Comparison of ENCODE assay signal across 14 cellular contexts in the genomic region with DNA sequence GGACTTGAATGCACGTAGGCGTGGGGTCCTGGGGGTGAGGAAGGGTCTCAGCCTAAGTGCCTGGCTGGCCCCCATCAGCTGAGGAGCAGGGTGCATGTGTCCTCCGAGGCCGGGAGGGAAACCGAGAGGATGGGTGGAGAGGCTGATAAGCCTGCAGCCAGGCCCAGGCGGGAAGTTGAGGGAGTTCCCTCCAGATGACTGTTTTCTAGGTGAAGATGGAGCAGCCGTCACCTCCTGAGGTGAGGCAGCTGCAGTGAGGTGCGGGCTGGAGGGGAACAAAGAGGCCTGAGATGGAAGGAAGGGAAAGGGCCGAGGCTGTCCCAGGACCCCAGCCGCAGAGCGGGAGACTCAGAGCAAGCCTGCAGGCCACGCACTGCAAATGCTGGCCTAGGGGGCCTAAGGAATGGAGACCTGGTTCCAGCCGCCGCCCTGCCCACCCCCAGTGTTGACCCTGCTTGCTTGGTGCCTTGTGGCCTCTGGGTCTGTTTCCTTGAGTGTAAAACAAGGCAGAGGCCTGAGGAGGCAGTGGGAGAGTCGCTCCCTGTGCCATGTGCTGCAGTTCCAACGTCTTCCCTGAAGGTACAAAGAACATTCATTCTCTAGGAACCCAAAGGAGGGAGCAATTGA. TPM values are rescaled to one million over a fixed set of nuclear protein-coding genes. Genes with fewer than 3 reads are reported as not detected.
A peak's percentile ranks its signal among the peaks of the same experiment; 100 is the strongest.
DNase-seq lines count a peak whose midpoint lies in the region; ATAC-seq, FAIRE-seq and TF ChIP-seq lines count a peak whose summit lies in the region.
"Had no signal": no experiment of that assay in that cellular context is flagged by ENCODE, and none has a peak within 500 bp of the region (broad histone marks: within the 10 kb centered on the region; RNA-seq: fewer than 3 reads in every experiment).

No MANE protein-coding gene starts in this region.

- H4K20me1 ChIP-seq in PC-9 (ENCODE audit: insufficient read depth) (peaks cover 32% of the 10 kb centered on the region), K562 (replicated peaks; ENCODE audit: control insufficient read depth, insufficient read depth, low read length) (no peaks in the 10 kb centered on the region), HepG2 (ENCODE audit: insufficient read depth, low read length) (no peaks in the 10 kb centered on the region; the same call in 1 of the 2 replicates)

- POLR2A ChIA-PET in PC-9 (lab: Charles Lee; ENCODE audit: unreplicated experiment) (no interaction called here), K562 (lab: Yijun Ruan, JAX) (interaction anchor here (0.6 to 1.5 kb wide), 2 partner anchors 23 to 335 kb away, joined by 3 read pairs; no protein-coding TSS in a partner anchor), HepG2 (lab: Yijun Ruan, JAX) (interaction anchor here (1.7 to 2.6 kb wide), 2 partner anchors 8 to 19 kb away, joined by 8 to 16 read pairs; no protein-coding TSS in a partner anchor)

- intact Hi-C loops in PC-9 (cut with micrococcal nuclease; ENCODE audit: unreplicated experiment) (no loop called here), K562 (cut with micrococcal nuclease) (no loop called here), HepG2 (cut with micrococcal nuclease; ENCODE audit: unreplicated experiment) (no loop called here), stomach (cut with DNase I; ENCODE audit: low total_unique reads) (no loop called here)

- no peak for TF ChIP-seq RAD21 in K562 (CRISPR knock-in tag; conservative IDR thresholded peaks at IDR 0.05 in 1 of 2, IDR thresholded peaks at IDR 0.05 in 1 of 2)
- no peak for TF ChIP-seq RAD21 in HepG2 (CRISPR knock-in tag; IDR thresholded peaks at IDR 0.05)

- H3K9me3 ChIP-seq in PC-9 (ENCODE audit: insufficient read depth, low read depth) = no peaks in the 10 kb centered on the region
- H3K9me3 ChIP-seq in K562 (replicated peaks; ENCODE audit: control insufficient read depth, insufficient read depth, low read depth, low read length) = no peaks in the 10 kb centered on the region
- H3K9me3 ChIP-seq in HepG2 (ENCODE audit: low read length) = no peaks in the 10 kb centered on the region
- no peaks in the 10 kb centered on the region for H3K9me3 ChIP-seq in stomach

- FAIRE-seq in K562 (lab: Jason Lieb, UNC) = no peak
- no peak for FAIRE-seq in HepG2 (lab: Jason Lieb, UNC)
- FAIRE-seq: keratinocyte had no signal

- TF ChIP-seq CTCF in PC-9 (conservative IDR thresholded peaks at IDR 0.05) (no peak), K562 (IDR thresholded peaks at IDR 0.05 in 2 of 3, conservative IDR thresholded peaks at IDR 0.05 in 1 of 3; ENCODE audit: insufficient read depth in 2 of 3, low read depth in 1 of 3, low read length in 3 of 3) (no peak), HepG2 (CRISPR knock-in tag; IDR thresholded peaks at IDR 0.05) (no peak), stomach (IDR thresholded peaks at IDR 0.05) (no peak)

- TF ChIP-seq EP300 in K562 (IDR thresholded peaks at IDR 0.05; ENCODE audit: low read length) (no peak), HepG2 (IDR thresholded peaks at IDR 0.05; ENCODE audit: low read depth in 2 of 2, low read length in 2 of 2) (no peak), HepG2 (CRISPR knock-in tag; IDR thresholded peaks at IDR 0.05; ENCODE audit: borderline replicate concordance) (no peak), stomach (IDR thresholded peaks at IDR 0.05) (no peak)

- 46% methylated on average over 13 of the region's 16 CpGs for WGBS in K562 (ENCODE audit: insufficient coverage, low coverage, missing lambda C conversion rate)
- WGBS in HepG2 (ENCODE audit: low lambda C conversion rate) = 89% methylated on average over 16 of the region's 16 CpGs
- WGBS in stomach, 5 donors = 71 to 85% (median 78%) methylated on average over 16 of the region's 16 CpGs

- no peaks in the 10 kb centered on the region for H3K9me1 ChIP-seq in K562 (ENCODE audit: control insufficient read depth, insufficient read depth, low read length)

- H3K9me2 ChIP-seq in PC-9 (ENCODE audit: insufficient read depth) = no peaks in the 10 kb centered on the region

- H3K4me1 ChIP-seq in PC-9 (replicated peaks; ENCODE audit: insufficient read depth) (peaks cover 69% of the 10 kb centered on the region), K562 (replicated peaks in 1 of 2; ENCODE audit: control insufficient read depth in 2 of 2, insufficient read depth in 2 of 2, low read length in 2 of 2) (peaks cover 39 to 57% of the 10 kb centered on the region in 2 experiments), HepG2 (ENCODE audit: insufficient read depth, low read length) (peaks cover 97% of the 10 kb centered on the region), stomach (peaks cover 0 to 21% (median 2%) of the 10 kb centered on the region in 4 donors)

- H3K79me2 ChIP-seq in PC-9 (ENCODE audit: low read depth) = peaks cover 94% of the 10 kb centered on the region
- no peaks in the 10 kb centered on the region for H3K79me2 ChIP-seq in K562 (ENCODE audit: control insufficient read depth, insufficient read depth, low read length)
- peaks cover 32% of the 10 kb centered on the region for H3K79me2 ChIP-seq in HepG2 (ENCODE audit: insufficient read depth, low read length)

- DNase-seq in PC-9 = no peak
- DNase-seq in K562 (ENCODE audit: extremely low read depth in 1 of 4, low spot score in 3 of 4) = peak in 3 of 4 experiments; percentile 33 to 72 (median 61)
- no peak for DNase-seq in HepG2 (ENCODE audit: low spot score)
- DNase-seq in stomach = no peak
- DNase-seq in activated CD4-positive, alpha-beta T cell treated with anti-CD3 and anti-CD28 coated beads for 48 hours = no peak
- DNase-seq: activated CD4-positive, CD25-positive, alpha-beta regulatory T cell; NCI-H2227 treated with DMSO at 0.1 percent for 48 hours; occipital lobe; SHP77 treated with DMSO at 0.1 percent for 48 hours; stimulated activated naive CD4-positive, alpha-beta T cell had no signal

- H3K36me3 ChIP-seq in PC-9 (ENCODE audit: low read depth) (peaks cover 61% of the 10 kb centered on the region), K562 (ENCODE audit: control insufficient read depth, insufficient read depth, low read length) (no peaks in the 10 kb centered on the region; the same call in 2 of the 3 replicates), HepG2 (replicated peaks in 1 of 2; ENCODE audit: control insufficient read depth in 1 of 2, insufficient read depth in 2 of 2, low read length in 2 of 2) (peaks cover 0 to 4% of the 10 kb centered on the region in 2 experiments; a peak in 3 of 5 replicates), stomach (no peaks in the 10 kb centered on the region)

- H3K4me3 ChIP-seq in PC-9 = peak overlapping the region; percentile 85
- H3K4me3 ChIP-seq in K562 = no peak overlapping the region
- H3K4me3 ChIP-seq in HepG2 (replicated peaks in 1 of 3; ENCODE audit: insufficient read depth in 1 of 3, low read depth in 2 of 3, low read length in 3 of 3) = peak overlapping the region; percentile 53 to 79 (median 78); a peak in 5 of 6 replicates
- H3K4me3 ChIP-seq in stomach = peak overlapping the region in 3 of 4 donors; percentile 24 to 36 (median 36)

- H3K27me3 ChIP-seq in PC-9 (ENCODE audit: insufficient read depth, low read depth) = no peaks in the 10 kb centered on the region
- no peaks in the 10 kb centered on the region for H3K27me3 ChIP-seq in K562 (ENCODE audit: control insufficient read depth in 2 of 2, insufficient read depth in 2 of 2, low read length in 2 of 2)
- H3K27me3 ChIP-seq in HepG2 (ENCODE audit: control insufficient read depth in 1 of 2, insufficient read depth in 2 of 2, low read length in 2 of 2) = no peaks in the 10 kb centered on the region; a peak in 1 of 5 replicates
- peaks cover 0 to 7% (median 0%) of the 10 kb centered on the region in 3 donors for H3K27me3 ChIP-seq in stomach

- H3F3A ChIP-seq in PC-9 (ENCODE audit: insufficient read depth, low read depth) = peaks cover 94% of the 10 kb centered on the region

- CTCF ChIA-PET in PC-9 (lab: Charles Lee) = interaction anchor here (1.3 kb wide), 1 partner anchor 31 kb away, joined by 4 read pairs; no protein-coding TSS in a partner anchor
- CTCF ChIA-PET in K562 (lab: Yijun Ruan, JAX; ENCODE audit: low intra/inter-chr PET ratio) = no interaction called here
- CTCF ChIA-PET in HepG2 (lab: Yijun Ruan, JAX; ENCODE audit: low intra/inter-chr PET ratio, low total read pairs) = no interaction called here

- ATAC-seq in K562 (peak; percentile 43), HepG2 (no peak), HG02763 (IDR thresholded peaks at IDR 0.05; ENCODE audit: unreplicated experiment) (no peak), GM19351 (IDR thresholded peaks at IDR 0.05; ENCODE audit: unreplicated experiment) (no peak), HG03439 (IDR thresholded peaks at IDR 0.05; ENCODE audit: unreplicated experiment) (no peak)

- H2AFZ ChIP-seq in PC-9 (no peak overlapping the region), K562 (ENCODE audit: low read depth, low read length) (peak overlapping the region; percentile 80), HepG2 (ENCODE audit: low read length) (no peak overlapping the region)

- TF ChIP-seq POLR2A in K562 (conservative IDR thresholded peaks at IDR 0.05) (no peak), HepG2 (IDR thresholded peaks at IDR 0.05; ENCODE audit: insufficient read depth in 1 of 2, low read depth in 2 of 2, low read length in 2 of 2) (peak in 1 of 2 experiments; percentile 30; a peak in 1 of 4 replicates), stomach (IDR thresholded peaks at IDR 0.05) (no peak)

- in situ Hi-C loops in K562 (cut with MboI) (no loop called here), HepG2 (cut with HindIII; ENCODE audit: extremely low pct_ligation_motif_present, low pct_unique_long_range_greater_than_20kb) (no loop called here)

- H3K9ac ChIP-seq in K562 (ENCODE audit: insufficient read depth in 1 of 2, low read depth in 2 of 2, low read length in 2 of 2) (peak overlapping the region; percentile 8 to 46; a peak in 3 of 4 replicates), HepG2 (ENCODE audit: insufficient read depth, low read depth, low read length) (peak overlapping the region; percentile 95; the same call in 1 of the 2 replicates)

- H3K4me2 ChIP-seq in PC-9 = peak overlapping the region; percentile 99
- peak overlapping the region; percentile 32 for H3K4me2 ChIP-seq in K562 (ENCODE audit: insufficient read depth, low read length)
- peak overlapping the region; percentile 92 for H3K4me2 ChIP-seq in HepG2 (ENCODE audit: low read depth, low read length)

- H3K27ac ChIP-seq in PC-9 (peak overlapping the region; percentile 94), K562 (ENCODE audit: extremely low read depth, low read depth, low read length) (peak overlapping the region; percentile 38; the same call in 2 of the 3 replicates), HepG2 (ENCODE audit: extremely low read length, insufficient read depth, low read length) (peak overlapping the region; percentile 89), stomach (peak overlapping the region in 4 of 5 donors; percentile 54 to 75 (median 69))

- BruUV-seq in PC-9 (replicated peaks; lab: Mats Ljungman, UMichigan) = no TSS peak
- BruUV-seq in K562 (replicated peaks; lab: Mats Ljungman, UMichigan) = no TSS peak
- BruUV-seq in HepG2 (replicated peaks; lab: Mats Ljungman, UMichigan) = no TSS peak

RNA-seq across cellular contexts. Expression of a gene that starts 3.0 kb away (rescaled TPM):
- total RNA-seq in PC-9 (2021) = 0.80 and 1.5 TPM in 2 replicates
- total RNA-seq in K562 (2011; cell fraction: chromatin; rRNA removed; ENCODE audit: low replicate concordance) = 13.3 and 15.0 TPM in 2 replicates
- total RNA-seq in K562 (2011; cell fraction: nucleolus; rRNA removed) = 5.2 and 10.7 TPM in 2 replicates
- 7.6 and 11.1 TPM in 2 replicates for total RNA-seq in K562 (2011; cell fraction: nucleoplasm; rRNA removed)
- 2.8 and 3.3 TPM in 2 replicates for total RNA-seq in K562 (2014; rRNA removed)
- total RNA-seq in K562 (2014; rRNA removed; fragmentation: Illumina TruSeq; extraction: Trizol) = 3.3 and 4.4 TPM in 2 replicates
- 2.9 and 3.2 TPM in 2 replicates for total RNA-seq in K562 (2015; rRNA removed; fragmentation: Illumina TruSeq; extraction: Trizol)
- 10.3 and 10.7 TPM in 2 replicates for total RNA-seq in K562 (2021)
- polyA plus RNA-seq in K562 (2011; rRNA removed) = 10.8 and 21.7 TPM in 2 replicates
- 5.7 and 10.0 TPM in 2 replicates for polyA plus RNA-seq in K562 (2011; cell fraction: cytosol; rRNA removed)
- 3.7 and 4.1 TPM in 2 replicates for polyA plus RNA-seq in K562 (2011; cell fraction: nucleus; rRNA removed)
- polyA plus RNA-seq in K562 (2012) = 7.9 and 15.5 TPM in 2 replicates
- 4.5 and 4.8 TPM in 2 replicates for polyA plus RNA-seq in K562 (2014; fragmentation: Illumina TruSeq; extraction: Trizol)
- polyA plus RNA-seq in K562 (2014; fragmentation: Nextera tagmentation; extraction: Ambion mirVana) = 1 to 10 TPM; 1.5 to 7.4 TPM
- 5.1 and 7.9 TPM in 2 replicates for polyA plus RNA-seq in K562 (2014; rRNA removed)
- 34.7 and 50.5 TPM in 2 replicates for polyA minus RNA-seq in K562 (2011; rRNA and poly(A)+ RNA removed)
- polyA minus RNA-seq in K562 (2011; cell fraction: cytosol; rRNA and poly(A)+ RNA removed) = 7.3 and 20.2 TPM in 2 replicates
- polyA minus RNA-seq in K562 (2011; cell fraction: nucleus; rRNA and poly(A)+ RNA removed) = 2.3 and 7.0 TPM in 2 replicates
- 0.24 and 0.90 TPM in 2 replicates for total RNA-seq in HepG2 (2016; rRNA removed; fragmentation: Illumina TruSeq; extraction: Trizol)
- total RNA-seq in HepG2 (2016; cell fraction: cytosol; rRNA removed; fragmentation: Illumina TruSeq; extraction: Trizol; ENCODE audit: low read depth) = 0.20 and 0.35 TPM in 2 replicates
- total RNA-seq in HepG2 (2016; cell fraction: insoluble cytoplasmic fraction; rRNA removed; fragmentation: Illumina TruSeq; extraction: Trizol) = 0.76 and 0.86 TPM in 2 replicates
- total RNA-seq in HepG2 (2016; cell fraction: membrane; rRNA removed; fragmentation: Illumina TruSeq; extraction: Trizol) = 0.17 and 0.31 TPM in 2 replicates
- 0.34 and 1.1 TPM in 2 replicates for total RNA-seq in HepG2 (2016; cell fraction: nucleus; rRNA removed; fragmentation: Illumina TruSeq; extraction: Trizol)
- 2.5 and 4.1 TPM in 2 replicates for polyA plus RNA-seq in HepG2 (2011; rRNA removed)
- 2.7 and 2.9 TPM in 2 replicates for polyA plus RNA-seq in HepG2 (2011; cell fraction: cytosol; rRNA removed)
- 0.26 and 1.3 TPM in 2 replicates for polyA plus RNA-seq in HepG2 (2011; cell fraction: nucleus; rRNA removed)
- polyA plus RNA-seq in HepG2 (2012) = 1.8 and 2.5 TPM in 2 replicates
- polyA plus RNA-seq in HepG2 (2016; cell fraction: cytosol; fragmentation: Illumina TruSeq; extraction: Trizol; ENCODE audit: low read depth) = 0.02 and 0.08 TPM in 2 replicates
- 0.19 and 0.47 TPM in 2 replicates for polyA plus RNA-seq in HepG2 (2016; cell fraction: insoluble cytoplasmic fraction; fragmentation: Illumina TruSeq; extraction: Trizol; ENCODE audit: low read depth)
- 0.17 and 0.31 TPM in 2 replicates for polyA plus RNA-seq in HepG2 (2016; cell fraction: membrane; fragmentation: Illumina TruSeq; extraction: Trizol; ENCODE audit: low read depth)
- polyA plus RNA-seq in HepG2 (2016; cell fraction: nucleus; fragmentation: Illumina TruSeq; extraction: Trizol; ENCODE audit: insufficient read depth, low read depth) = 0.15 and 0.64 TPM in 2 replicates
- 0.70 and 13.4 TPM in 2 replicates for polyA minus RNA-seq in HepG2 (2011; rRNA and poly(A)+ RNA removed; ENCODE audit: low replicate concordance)
- polyA minus RNA-seq in HepG2 (2011; cell fraction: cytosol; rRNA and poly(A)+ RNA removed) = 3.4 and 6.4 TPM in 2 replicates
- polyA minus RNA-seq in HepG2 (2011; cell fraction: nucleus; rRNA and poly(A)+ RNA removed) = 0.77 and 1.4 TPM in 2 replicates
- total RNA-seq in stomach = 10 to 100 TPM; 26.8 to 87.5 (median 50.7) TPM
- 10 to 100 TPM in 1 of 3 donors, 1 to 10 TPM in 2; 5.5 to 13.4 (median 7.5) TPM for polyA plus RNA-seq in stomach

Comparison
In these comparisons a context has a peak if more than half of its experiments do, and no peak if none do; other contexts are left out.
1. DNase-seq: peak in K562 (3 of 4); none in PC-9 (0 of 2), HepG2 (single experiment), stomach (single experiment) and activated CD4-positive, alpha-beta T cell treated with anti-CD3 and anti-CD28 coated beads for 48 hours (single experiment).
2. H3K27ac ChIP-seq: peak in every context shown above with its lines; median percentile 94 in PC-9; 89 in HepG2; 69 in stomach; 38 in K562.
3. H3K4me2 ChIP-seq: peak in every context shown above with its lines; median percentile 99 in PC-9; 92 in HepG2; 32 in K562.